Comparison of ENCODE assay signal across 24 cellular contexts in the genomic region with DNA sequence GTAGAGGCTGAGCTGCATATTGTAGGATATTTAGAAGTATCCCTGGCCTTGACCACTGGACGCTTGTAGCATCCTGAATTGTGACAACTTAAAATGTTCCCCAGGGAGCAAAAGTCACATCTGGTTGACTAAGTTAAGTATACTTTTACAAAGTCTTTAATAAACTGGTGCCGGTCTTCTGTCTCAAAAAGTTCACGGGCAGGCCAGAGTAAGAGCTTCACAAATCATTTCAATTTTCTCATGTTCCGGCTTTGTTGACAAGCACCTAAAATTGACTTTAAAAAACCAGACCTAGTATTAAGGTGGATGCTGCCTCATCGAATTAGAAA. TPM values are rescaled to one million over a fixed set of nuclear protein-coding genes. Genes with fewer than 3 reads are reported as not detected.
DNase-seq lines count a peak whose midpoint lies in the region; FAIRE-seq and TF ChIP-seq lines count a peak whose summit lies in the region.
"Had no signal": no experiment of that assay in that cellular context is flagged by ENCODE, and none has a peak within 500 bp of the region (broad histone marks: within the 10 kb centered on the region; RNA-seq: fewer than 3 reads in every experiment).

No MANE protein-coding gene starts in this region.

- no TSS peak for BruUV-seq in endothelial cell of umbilical vein (replicated peaks; lab: Mats Ljungman, UMichigan)

- H3K4me1 ChIP-seq in SJCRH30 (peaks cover 23% of the 10 kb centered on the region), endothelial cell of umbilical vein (ENCODE audit: control insufficient read depth, extremely low read depth, insufficient read depth, low read length) (peaks cover 98% of the 10 kb centered on the region)

- peak overlapping the region; percentile 40; the same call in 1 of the 2 replicates for H3K27ac ChIP-seq in SJCRH30
- H3K27ac ChIP-seq in endothelial cell of umbilical vein (ENCODE audit: insufficient read depth, low read depth, low read length), result peak overlapping the region; percentile 82
- H3K27ac ChIP-seq: neutrophil had no signal

- TF ChIP-seq CTCF in endothelial cell of umbilical vein (IDR thresholded peaks at IDR 0.05; ENCODE audit: extremely low read depth in 1 of 2, insufficient read depth in 1 of 2, low read depth in 1 of 2, low read length in 2 of 2) (no peak), nephron progenitor cell (IDR thresholded peaks at IDR 0.05) (no peak), type B pancreatic cell (conservative IDR thresholded peaks at IDR 0.05) (no peak)

- H3K27me3 ChIP-seq in SJCRH30 (no peaks in the 10 kb centered on the region), endothelial cell of umbilical vein (ENCODE audit: control insufficient read depth in 2 of 2, insufficient read depth in 2 of 2, low read length in 2 of 2) (no peaks in the 10 kb centered on the region)
- H3K27me3 ChIP-seq: neutrophil, spleen had no signal

- H3K27me3 Mint-ChIP-seq in nephron progenitor cell (ENCODE audit: low read depth, poor library complexity) (no peaks in the 10 kb centered on the region), type B pancreatic cell (no peaks in the 10 kb centered on the region)
- H3K27me3 Mint-ChIP-seq: activated naive CD8-positive, alpha-beta T cell treated with anti-CD3 and anti-CD28 coated beads for 36 hours; CD4-positive, alpha-beta memory T cell had no signal

- no peaks in the 10 kb centered on the region for H3K36me3 Mint-ChIP-seq in nephron progenitor cell (ENCODE audit: low read depth)
- H3K36me3 Mint-ChIP-seq in type B pancreatic cell, result peaks cover 6% of the 10 kb centered on the region
- H3K36me3 Mint-ChIP-seq: activated naive CD8-positive, alpha-beta T cell treated with anti-CD3 and anti-CD28 coated beads for 36 hours; stimulated activated effector memory CD8-positive, alpha-beta T cell treated with anti-CD3 and anti-CD28 coated beads, Interleukin-12 subunit alpha, Interleukin-12 subunit beta, amount 100 ng/mL, for 72 hours had no signal

- no peak overlapping the region for H2AFZ ChIP-seq in endothelial cell of umbilical vein (ENCODE audit: low read depth, low read length)

- intact Hi-C loops in endothelial cell of umbilical vein (cut with micrococcal nuclease), result loop anchor here (1.0 to 10.0 kb wide), 5 partner anchors 19 to 260 kb away; a partner anchor contains a TSS

- H3K9me3 Mint-ChIP-seq in nephron progenitor cell, result no peaks in the 10 kb centered on the region
- H3K9me3 Mint-ChIP-seq in type B pancreatic cell, result no peaks in the 10 kb centered on the region
- H3K9me3 Mint-ChIP-seq: activated CD4-positive, alpha-beta memory T cell treated with anti-CD3 and anti-CD28 coated beads, Interleukin-2, amount 10 ng/mL, durations not matched to agents 7 days and 5 days; activated naive CD8-positive, alpha-beta T cell treated with anti-CD3 and anti-CD28 coated beads for 36 hours; stimulated activated effector memory CD8-positive, alpha-beta T cell treated with anti-CD3 and anti-CD28 coated beads, Interleukin-12 subunit alpha, Interleukin-12 subunit beta, amount 100 ng/mL, for 72 hours had no signal

- H4K20me1 ChIP-seq in endothelial cell of umbilical vein (replicated peaks; ENCODE audit: control insufficient read depth, extremely low read depth, insufficient read depth, low read length), result no peaks in the 10 kb centered on the region

- H3K9me1 ChIP-seq in endothelial cell of umbilical vein (replicated peaks; ENCODE audit: control insufficient read depth, extremely low read depth, insufficient read depth, low read length), result no peaks in the 10 kb centered on the region

- POLR2A ChIA-PET in endothelial cell of umbilical vein (lab: Charles Lee), result interaction anchor here (1.3 to 2.0 kb wide), 3 partner anchors 12 to 35 kb away, joined by 3 to 10 read pairs (median 7); no protein-coding TSS in a partner anchor

- dilution Hi-C loops in endothelial cell of umbilical vein (cut with MboI; ENCODE audit: extremely low pct_ligation_motif_present, low sequenced_read_pairs), result no loop called here

- TF ChIP-seq POLR2A in endothelial cell of umbilical vein (IDR thresholded peaks at IDR 0.05; ENCODE audit: low read depth, low read length), result no peak

- H3K4me1 Mint-ChIP-seq in nephron progenitor cell (peaks cover 43% of the 10 kb centered on the region), type B pancreatic cell (ENCODE audit: unreplicated experiment) (peaks cover 36% of the 10 kb centered on the region)
- H3K4me1 Mint-ChIP-seq: stimulated activated effector memory CD8-positive, alpha-beta T cell treated with anti-CD3 and anti-CD28 coated beads, Interleukin-12 subunit alpha, Interleukin-12 subunit beta, amount 100 ng/mL, for 72 hours had no signal

- no peak for FAIRE-seq in endothelial cell of umbilical vein (lab: Jason Lieb, UNC)
- FAIRE-seq: frontal cortex, islet of Langerhans, TTC549 had no signal

- peak overlapping the region; percentile 49 for H3K9ac ChIP-seq in endothelial cell of umbilical vein (replicated peaks; ENCODE audit: extremely low read depth, insufficient read depth, low read length)

- no peak for DNase-seq in SJCRH30
- no peak for DNase-seq in endothelial cell of umbilical vein (ENCODE audit: low read depth, low spot score)
- DNase-seq in nephron progenitor cell, result no peak
- no peak for DNase-seq in type B pancreatic cell (ENCODE audit: extremely low spot score, unreplicated experiment)
- no peak for DNase-seq in AG08396 (ENCODE audit: low spot score)
- DNase-seq in Ammon's horn (ENCODE audit: low spot score), result no peak
- DNase-seq in G401 (ENCODE audit: low spot score), result no peak
- DNase-seq: activated CD4-positive, alpha-beta memory T cell treated with anti-CD3 and anti-CD28 coated beads, Interleukin-2, amount 10 ng/mL, durations not matched to agents 7 days and 5 days; activated CD4-positive, CD25-positive, alpha-beta regulatory T cell treated with anti-CD3 and anti-CD28 coated beads, Interleukin-2, amount 50 U/mL, for 72 hours; activated naive CD8-positive, alpha-beta T cell treated with anti-CD3 and anti-CD28 coated beads for 36 hours; CD4-positive, alpha-beta memory T cell; DMS 273 treated with DMSO at 0.1 percent for 48 hours; MM.1S; NCI-H1436; SHP77 treated with DMSO at 0.1 percent for 48 hours; spleen; stimulated activated CD4-positive, alpha-beta T cell treated with anti-CD3 and anti-CD28 coated beads, Interleukin-2, amount 100 ng/mL, for 48 hours; T-helper 1 cell had no signal

- H3K4me2 ChIP-seq in endothelial cell of umbilical vein (ENCODE audit: insufficient read depth, low read length), result peak overlapping the region; percentile 60

- CTCF ChIA-PET in endothelial cell of umbilical vein (lab: Charles Lee), result interaction anchor here (1.3 to 1.9 kb wide), 4 partner anchors 9 to 154 kb away, joined by 3 to 10 read pairs (median 6); no protein-coding TSS in a partner anchor

- no peaks in the 10 kb centered on the region for H3K36me3 ChIP-seq in SJCRH30
- H3K36me3 ChIP-seq in endothelial cell of umbilical vein (ENCODE audit: control insufficient read depth in 2 of 2, extremely low read depth in 1 of 2, insufficient read depth in 2 of 2, low read length in 2 of 2), result no peaks in the 10 kb centered on the region
- H3K36me3 ChIP-seq: neutrophil had no signal

- H3K9me3 ChIP-seq in SJCRH30 (replicated peaks), result no peaks in the 10 kb centered on the region
- no peaks in the 10 kb centered on the region for H3K9me3 ChIP-seq in endothelial cell of umbilical vein (replicated peaks; ENCODE audit: control insufficient read depth, insufficient read depth, low read length)
- H3K9me3 ChIP-seq: neutrophil, spleen had no signal

- peaks cover 61% of the 10 kb centered on the region for H3K79me2 ChIP-seq in endothelial cell of umbilical vein (ENCODE audit: control insufficient read depth, insufficient read depth, low read length)

- in situ Hi-C loops in G401 (cut with HindIII; ENCODE audit: low sequenced_read_pairs), result no loop called here

- no peak overlapping the region for H3K4me3 ChIP-seq in SJCRH30
- no peak overlapping the region for H3K4me3 ChIP-seq in endothelial cell of umbilical vein (replicated peaks in 1 of 3; ENCODE audit: insufficient read depth in 1 of 3, low read depth in 1 of 3, low read length in 3 of 3)
- H3K4me3 ChIP-seq: lung, spleen had no signal

- H3K4me3 Mint-ChIP-seq in nephron progenitor cell (no peak overlapping the region), type B pancreatic cell (no peak overlapping the region)
- H3K4me3 Mint-ChIP-seq: activated CD4-positive, alpha-beta memory T cell treated with anti-CD3 and anti-CD28 coated beads, Interleukin-2, amount 10 ng/mL, durations not matched to agents 7 days and 5 days; activated naive CD8-positive, alpha-beta T cell treated with anti-CD3 and anti-CD28 coated beads for 36 hours; CD4-positive, alpha-beta memory T cell; stimulated activated effector memory CD8-positive, alpha-beta T cell treated with anti-CD3 and anti-CD28 coated beads, Interleukin-12 subunit alpha, Interleukin-12 subunit beta, amount 100 ng/mL, for 72 hours had no signal

- H3K27ac Mint-ChIP-seq in nephron progenitor cell (peak overlapping the region; percentile 39), type B pancreatic cell (peak overlapping the region; percentile 55)
- H3K27ac Mint-ChIP-seq: activated CD4-positive, alpha-beta memory T cell treated with anti-CD3 and anti-CD28 coated beads, Interleukin-2, amount 10 ng/mL, durations not matched to agents 7 days and 5 days; activated naive CD8-positive, alpha-beta T cell treated with anti-CD3 and anti-CD28 coated beads for 36 hours; CD4-positive, alpha-beta memory T cell; stimulated activated effector memory CD8-positive, alpha-beta T cell treated with anti-CD3 and anti-CD28 coated beads, Interleukin-12 subunit alpha, Interleukin-12 subunit beta, amount 100 ng/mL, for 72 hours had no signal

TF ChIP-seq in endothelial cell of umbilical vein, 7 proteins besides CTCF, POLR2A, EP300 and RAD21 (continues in another document):
- no peak for TF ChIP-seq MYC (IDR thresholded peaks at IDR 0.05; ENCODE audit: low read depth, low read length)
- no peak for TF ChIP-seq FOS (IDR thresholded peaks at IDR 0.05; ENCODE audit: borderline replicate concordance, insufficient read depth, low read length)
- TF ChIP-seq GATA2 (IDR thresholded peaks at IDR 0.05; ENCODE audit: insufficient read depth, insufficient read length, low read depth, low read length), result no peak
- no peak for TF ChIP-seq POLR2AphosphoS5 (IDR thresholded peaks at IDR 0.05; ENCODE audit: insufficient read depth, low read depth, low read length)

RNA-seq across cellular contexts. Expression of a gene that starts 18.3 kb away (rescaled TPM):
- total RNA-seq in SJCRH30 (2014; rRNA removed; shearing (Covaris generic)), result not detected in 2 replicates
- 86.5 and 100 TPM in 2 replicates for total RNA-seq in endothelial cell of umbilical vein
- polyA plus RNA-seq in endothelial cell of umbilical vein, result 42.7 and 49.3 TPM in 2 replicates
- 32.7 and 33.4 TPM in 2 replicates for polyA plus RNA-seq in endothelial cell of umbilical vein (2011; cell fraction: cytosol; rRNA removed)
- polyA plus RNA-seq in endothelial cell of umbilical vein (2011; cell fraction: nucleus; rRNA removed), result 82.2 and 90.1 TPM in 2 replicates
- 17.7 and 27.5 TPM in 2 replicates for polyA plus RNA-seq in endothelial cell of umbilical vein (2012)
- polyA minus RNA-seq in endothelial cell of umbilical vein, result 164 and 167 TPM in 2 replicates
- 0.72 TPM for polyA minus RNA-seq in endothelial cell of umbilical vein (2011; cell fraction: cytosol; rRNA and poly(A)+ RNA removed)
- polyA minus RNA-seq in endothelial cell of umbilical vein (2011; cell fraction: nucleus; rRNA and poly(A)+ RNA removed), result 135 and 183 TPM in 2 replicates
- 21.7 and 52.9 TPM in 2 replicates for total RNA-seq in type B pancreatic cell (ENCODE audit: low replicate concordance)
- not detected in 2 replicates for total RNA-seq in G401 (2014; rRNA removed; shearing (Covaris generic))
- total RNA-seq: activated CD4-positive, alpha-beta memory T cell treated with anti-CD3 and anti-CD28 coated beads, Interleukin-2, amount 10 ng/mL, durations not matched to agents 7 days and 5 days; CD4-positive, alpha-beta memory T cell had no signal

Comparison
In these comparisons a context has a peak if more than half of its experiments do, and no peak if none do; other contexts are left out.
1. RNA of a gene that starts 18.3 kb away (total RNA-seq): 86.5 to 100 TPM in endothelial cell of umbilical vein and 21.7 to 52.9 TPM in type B pancreatic cell; not detected in SJCRH30 and not detected in G401; every median in the first group is over 10 times any median in the second.